18 cellular contexts compared by ENCODE assay signal in the genomic region with DNA sequence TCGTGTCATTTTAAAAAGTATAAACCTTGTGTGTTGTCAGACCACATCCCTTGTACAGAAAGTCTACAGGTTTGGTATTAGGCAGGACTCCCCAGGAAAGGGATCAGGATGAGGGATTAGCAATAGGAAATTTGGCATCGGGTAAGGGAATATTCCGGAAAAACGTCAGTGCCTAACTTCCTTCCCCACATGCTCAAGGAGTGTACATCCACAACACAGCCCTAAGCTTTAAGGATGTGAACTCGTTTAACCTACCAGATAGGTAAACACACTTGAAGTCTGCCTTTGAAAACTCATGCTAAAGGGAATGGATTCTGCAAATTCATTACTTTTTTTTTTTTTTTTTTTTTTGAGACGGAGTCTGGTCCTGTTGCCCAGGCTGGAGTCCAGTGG.
DNase-seq lines count a peak whose midpoint lies in the region; ATAC-seq, FAIRE-seq and TF ChIP-seq lines count a peak whose summit lies in the region.
"Had no signal": no experiment of that assay in that cellular context is flagged by ENCODE, and none has a peak within 500 bp of the region (broad histone marks: within the 10 kb centered on the region; RNA-seq: fewer than 3 reads in every experiment).

No MANE protein-coding gene starts in this region.

- no TSS peak for BruUV-seq in Calu3 (replicated peaks; lab: Mats Ljungman, UMichigan)

- H3K27me3 Mint-ChIP-seq in Calu3 (ENCODE audit: unreplicated experiment) = no peaks in the 10 kb centered on the region
- H3K27me3 Mint-ChIP-seq: activated CD4-positive, alpha-beta memory T cell treated with anti-CD3 and anti-CD28 coated beads, Interleukin-2, amount 10 ng/mL, durations not matched to agents 7 days and 5 days; activated naive CD8-positive, alpha-beta T cell; brain had no signal

- H3K36me3 Mint-ChIP-seq in Calu3 (ENCODE audit: insufficient read depth, unreplicated experiment) = peaks cover 8% of the 10 kb centered on the region
- H3K36me3 Mint-ChIP-seq: activated naive CD8-positive, alpha-beta T cell; brain; CD4-positive, alpha-beta memory T cell; naive B cell; stimulated activated effector memory CD8-positive, alpha-beta T cell treated with anti-CD3 and anti-CD28 coated beads, Interleukin-12 subunit alpha, Interleukin-12 subunit beta, amount 100 ng/mL, for 72 hours; T-cell had no signal

- peak overlapping the region; percentile 14 for H3K4me2 ChIP-seq in parathyroid adenoma (ENCODE audit: low read length)

- H3K4me1 Mint-ChIP-seq in Calu3 (ENCODE audit: low read depth, unreplicated experiment) = peaks cover 20% of the 10 kb centered on the region
- H3K4me1 Mint-ChIP-seq: activated CD4-positive, alpha-beta memory T cell treated with anti-CD3 and anti-CD28 coated beads, Interleukin-2, amount 10 ng/mL, durations not matched to agents 7 days and 5 days; naive B cell; stimulated activated effector memory CD8-positive, alpha-beta T cell treated with anti-CD3 and anti-CD28 coated beads, Interleukin-12 subunit alpha, Interleukin-12 subunit beta, amount 100 ng/mL, for 72 hours; T-cell had no signal

- H3K4me3 ChIP-seq in bronchial epithelial cell (ENCODE audit: low read depth, low read length) (no peak overlapping the region), left ventricle myocardium inferior (no peak overlapping the region), parathyroid adenoma (ENCODE audit: low read depth, low read length) (no peak overlapping the region), foreskin fibroblast (ENCODE audit: low read depth in 1 of 2, low read length in 2 of 2) (no peak overlapping the region)
- H3K4me3 ChIP-seq: tibial nerve had no signal

- no peak for ATAC-seq in HG02798 (IDR thresholded peaks at IDR 0.05; ENCODE audit: poor library complexity, unreplicated experiment)
- ATAC-seq: stimulated activated effector memory CD8-positive, alpha-beta T cell treated with anti-CD3 and anti-CD28 coated beads, Interleukin-12 subunit alpha, Interleukin-12 subunit beta, amount 100 ng/mL, for 72 hours; T-cell had no signal

- TF ChIP-seq CTCF in Calu3 (IDR thresholded peaks at IDR 0.05; ENCODE audit: unreplicated experiment) = no peak
- TF ChIP-seq CTCF in bronchial epithelial cell (IDR thresholded peaks at IDR 0.05; ENCODE audit: insufficient read depth, low read length, severe bottlenecking) = no peak
- TF ChIP-seq CTCF in left ventricle myocardium inferior (IDR thresholded peaks at IDR 0.05; ENCODE audit: borderline replicate concordance) = no peak
- no peak for TF ChIP-seq CTCF in parathyroid adenoma (IDR thresholded peaks at IDR 0.05)
- no peak for TF ChIP-seq CTCF in foreskin fibroblast (IDR thresholded peaks at IDR 0.05; ENCODE audit: low read depth, low read length)

- no peaks in the 10 kb centered on the region for H3K27me3 ChIP-seq in bronchial epithelial cell (ENCODE audit: control insufficient read depth, insufficient read depth, low read length)
- H3K27me3 ChIP-seq in left ventricle myocardium inferior (ENCODE audit: low read depth) = no peaks in the 10 kb centered on the region
- no peaks in the 10 kb centered on the region for H3K27me3 ChIP-seq in parathyroid adenoma (ENCODE audit: control insufficient read depth, insufficient read depth, low read length)
- H3K27me3 ChIP-seq: tibial nerve had no signal

- H3K27ac Mint-ChIP-seq in Calu3 (ENCODE audit: unreplicated experiment) = peak overlapping the region; percentile 77
- H3K27ac Mint-ChIP-seq: activated CD4-positive, alpha-beta memory T cell treated with anti-CD3 and anti-CD28 coated beads, Interleukin-2, amount 10 ng/mL, durations not matched to agents 7 days and 5 days; activated naive CD8-positive, alpha-beta T cell; brain; CD4-positive, alpha-beta memory T cell; naive B cell; stimulated activated effector memory CD8-positive, alpha-beta T cell treated with anti-CD3 and anti-CD28 coated beads, Interleukin-12 subunit alpha, Interleukin-12 subunit beta, amount 100 ng/mL, for 72 hours; T-cell had no signal

- no peak for DNase-seq in Calu3
- peak; percentile 46 for DNase-seq in bronchial epithelial cell (ENCODE audit: low read depth)
- no peak for DNase-seq in left ventricle myocardium inferior
- DNase-seq in activated T-cell treated with anti-CD3 and anti-CD28 coated beads, Interleukin-2, amount 50 U/mL, for 1 hour = no peak
- DNase-seq in T1000 (lab: John Stamatoyannopoulos, UW) = no peak
- DNase-seq in foreskin fibroblast = no peak
- DNase-seq: activated CD4-positive, alpha-beta memory T cell treated with anti-CD3 and anti-CD28 coated beads, Interleukin-2, amount 10 ng/mL, durations not matched to agents 7 days and 5 days; activated T-cell treated with anti-CD3 and anti-CD28 coated beads, Interleukin-2, amount 50 U/mL, for 48 hours; CD4-positive, alpha-beta memory T cell; hypothalamus; naive B cell; T-cell had no signal

- intact Hi-C loops in Calu3 (cut with micrococcal nuclease; ENCODE audit: unreplicated experiment) = no loop called here
- intact Hi-C loops in left ventricle myocardium inferior (cut with micrococcal nuclease) = no loop called here

- CTCF ChIA-PET in Calu3 (lab: Charles Lee) = interaction anchor here (0.6 kb wide), 1 partner anchor 34 kb away, joined by 3 read pairs; no protein-coding TSS in a partner anchor

- H3K4me1 ChIP-seq in left ventricle myocardium inferior (peaks cover 22% of the 10 kb centered on the region), parathyroid adenoma (peaks cover 22% of the 10 kb centered on the region)

- H3K9me3 Mint-ChIP-seq in Calu3 (ENCODE audit: low read depth, unreplicated experiment) = no peaks in the 10 kb centered on the region
- H3K9me3 Mint-ChIP-seq: activated CD4-positive, alpha-beta memory T cell treated with anti-CD3 and anti-CD28 coated beads, Interleukin-2, amount 10 ng/mL, durations not matched to agents 7 days and 5 days; naive B cell; stimulated activated effector memory CD8-positive, alpha-beta T cell treated with anti-CD3 and anti-CD28 coated beads, Interleukin-12 subunit alpha, Interleukin-12 subunit beta, amount 100 ng/mL, for 72 hours; T-cell had no signal

- H3K9me3 ChIP-seq in left ventricle myocardium inferior (replicated peaks) (no peaks in the 10 kb centered on the region), parathyroid adenoma (ENCODE audit: control insufficient read depth, low read length) (no peaks in the 10 kb centered on the region)
- H3K9me3 ChIP-seq: tibial nerve had no signal

- no peak for FAIRE-seq in bronchial epithelial cell (lab: Jason Lieb, UNC)

- H3K79me2 ChIP-seq in parathyroid adenoma = no peaks in the 10 kb centered on the region

- H3K9ac ChIP-seq in parathyroid adenoma = no peak overlapping the region

- H2AFZ ChIP-seq in parathyroid adenoma = peak overlapping the region; percentile 4

- H3K4me3 Mint-ChIP-seq in Calu3 (ENCODE audit: low read depth, unreplicated experiment) = no peak overlapping the region
- H3K4me3 Mint-ChIP-seq: activated CD4-positive, alpha-beta memory T cell treated with anti-CD3 and anti-CD28 coated beads, Interleukin-2, amount 10 ng/mL, durations not matched to agents 7 days and 5 days; activated naive CD8-positive, alpha-beta T cell; brain; CD4-positive, alpha-beta memory T cell; naive B cell; stimulated activated effector memory CD8-positive, alpha-beta T cell treated with anti-CD3 and anti-CD28 coated beads, Interleukin-12 subunit alpha, Interleukin-12 subunit beta, amount 100 ng/mL, for 72 hours; T-cell had no signal

- H3K27ac ChIP-seq in left ventricle myocardium inferior (replicated peaks) (peak overlapping the region; percentile 76), parathyroid adenoma (peak overlapping the region; percentile 40)

- H3K36me3 ChIP-seq in bronchial epithelial cell (ENCODE audit: control insufficient read depth, insufficient read depth, low read length) (no peaks in the 10 kb centered on the region), left ventricle myocardium inferior (no peaks in the 10 kb centered on the region), parathyroid adenoma (ENCODE audit: control insufficient read depth, insufficient read depth, low read length) (no peaks in the 10 kb centered on the region)
- H3K36me3 ChIP-seq: tibial nerve had no signal
